In the genomic region with DNA sequence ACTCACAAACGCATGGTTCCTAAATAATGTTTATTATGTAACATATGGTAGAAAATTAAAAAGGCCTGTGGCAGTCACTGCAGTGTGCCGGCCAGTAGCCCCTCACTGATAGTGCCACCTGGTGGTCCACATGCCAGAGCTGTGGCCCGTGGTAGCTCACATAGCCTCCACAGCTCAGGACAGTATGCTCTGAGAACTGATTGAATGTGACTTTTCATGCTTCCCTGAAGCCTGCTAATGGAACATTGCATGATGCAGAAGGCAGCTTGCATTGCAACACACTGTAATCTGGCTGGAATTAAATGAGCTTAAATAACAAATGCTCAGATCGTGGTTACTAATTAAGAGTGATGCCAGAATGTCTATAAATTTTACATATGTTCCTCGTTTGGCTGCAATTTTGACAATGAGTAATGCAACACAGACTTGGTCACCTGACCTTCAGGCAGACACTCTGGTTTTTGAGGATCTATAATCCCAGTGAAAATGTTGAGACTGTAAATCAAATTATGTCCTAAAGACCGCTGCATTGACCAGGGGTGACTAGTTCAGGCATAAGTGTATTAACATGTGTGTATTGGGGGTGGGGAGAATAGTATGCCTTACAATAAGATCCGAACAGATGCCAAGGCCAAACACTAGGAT, we compare ENCODE assay signal across 10 cellular contexts.
A peak's percentile ranks its signal among the peaks of the same experiment; 100 is the strongest.
DNase-seq lines count a peak whose midpoint lies in the region; TF ChIP-seq lines count a peak whose summit lies in the region.
"Had no signal": no experiment of that assay in that cellular context is flagged by ENCODE, and none has a peak within 500 bp of the region (broad histone marks: within the 10 kb centered on the region; RNA-seq: fewer than 3 reads in every experiment).

No MANE protein-coding gene starts in this region.

- TF ChIP-seq CTCF in AG04449 (IDR thresholded peaks at IDR 0.05; ENCODE audit: insufficient read depth, low read length, missing control alignments) (peak; percentile 60), GM13977 (IDR thresholded peaks at IDR 0.05; ENCODE audit: extremely low read depth, insufficient read depth, missing control alignments) (peak; percentile 42), PC-9 (conservative IDR thresholded peaks at IDR 0.05) (peak; percentile 30; the same call in 1 of the 2 replicates)

- BruUV-seq in PC-9 (replicated peaks; lab: Mats Ljungman, UMichigan): no TSS peak

- no peak overlapping the region for H3K4me2 ChIP-seq in PC-9

- H3K36me3 ChIP-seq in PC-9 (ENCODE audit: low read depth): no peaks in the 10 kb centered on the region

- in situ Hi-C loops in GM13977 (cut with MboI; ENCODE audit: low pct_unique_long_range_greater_than_20kb, low sequenced_read_pairs, unreplicated experiment): loop anchor here (25.0 kb wide), 2 partner anchors 663 to 987 kb away; no protein-coding TSS in a partner anchor

- CTCF ChIA-PET in AG04449 (lab: Yijun Ruan, JAX) (interaction anchor here (0.7 to 2.1 kb wide), 8 partner anchors 10 to 82 kb away, joined by 3 to 7 read pairs (median 4); no protein-coding TSS in a partner anchor), PC-9 (lab: Charles Lee) (no interaction called here)

- no peaks in the 10 kb centered on the region for H3F3A ChIP-seq in PC-9 (ENCODE audit: insufficient read depth, low read depth)

- DNase-seq in AG04449 (ENCODE audit: low read depth, low spot score) (peak; percentile 63), GM13977 (ENCODE audit: low spot score) (no peak), PC-9 (peak in 1 of 2 experiments; percentile 22), fibroblast of peridontal ligament (ENCODE audit: extremely low read depth) (peak; percentile 99), NOMO-1 treated with DMSO at 0.1 percent for 48 hours (lab: John Stamatoyannopoulos, UW; ENCODE audit: unreplicated experiment) (no peak), substantia nigra (lab: John Stamatoyannopoulos, UW) (no peak), caudate nucleus (lab: John Stamatoyannopoulos, UW) (no peak)
- no peak for DNase-seq in activated naive CD4-positive, alpha-beta T cell (lab: John Stamatoyannopoulos, UW)
- DNase-seq: activated CD4-positive, CD25-positive, alpha-beta regulatory T cell treated with anti-CD3 and anti-CD28 coated beads, Interleukin-2, amount 50 U/mL, for 72 hours had no signal

- H3K9me3 ChIP-seq in PC-9 (ENCODE audit: insufficient read depth, low read depth): no peaks in the 10 kb centered on the region

- POLR2A ChIA-PET in AG04449 (lab: Yijun Ruan, JAX) (interaction anchor here (1.1 kb wide), 1 partner anchor 83 kb away, joined by 4 read pairs; no protein-coding TSS in a partner anchor), PC-9 (lab: Charles Lee; ENCODE audit: unreplicated experiment) (interaction anchor here (0.6 kb wide), 1 partner anchor 22 kb away, joined by 4 read pairs; no protein-coding TSS in a partner anchor)

- no peaks in the 10 kb centered on the region for H3K27me3 ChIP-seq in PC-9 (ENCODE audit: insufficient read depth, low read depth)

- H3K4me1 ChIP-seq in PC-9 (replicated peaks; ENCODE audit: insufficient read depth): no peaks in the 10 kb centered on the region

- intact Hi-C loops in PC-9 (cut with micrococcal nuclease; ENCODE audit: unreplicated experiment): loop anchor here (10.0 kb wide), 1 partner anchor 330 kb away; no protein-coding TSS in a partner anchor

- no peaks in the 10 kb centered on the region for H4K20me1 ChIP-seq in PC-9 (ENCODE audit: insufficient read depth)

- H2AFZ ChIP-seq in PC-9: no peak overlapping the region

- H3K4me3 ChIP-seq in AG04449 (ENCODE audit: low read depth, low read length) (no peak overlapping the region), PC-9 (no peak overlapping the region)
- H3K4me3 ChIP-seq: skin epidermis had no signal

- no peaks in the 10 kb centered on the region for H3K79me2 ChIP-seq in PC-9 (ENCODE audit: low read depth)

- H3K9me2 ChIP-seq in PC-9 (ENCODE audit: insufficient read depth): peaks cover 4% of the 10 kb centered on the region; the same call in 1 of the 2 replicates

- H3K27ac ChIP-seq in PC-9 (no peak overlapping the region), substantia nigra (ENCODE audit: low read depth, low read length, poor library complexity, severe bottlenecking) (no peak overlapping the region), caudate nucleus (ENCODE audit: low read depth, low read length) (no peak overlapping the region)
- H3K27ac ChIP-seq: skin epidermis had no signal

Comparison
In these comparisons a context has a peak if more than half of its experiments do, and no peak if none do; other contexts are left out.
1. DNase-seq: peak in AG04449 (single experiment) and fibroblast of peridontal ligament (single experiment); none in GM13977 (single experiment), NOMO-1 treated with DMSO at 0.1 percent for 48 hours (single experiment), substantia nigra (0 of 49), activated naive CD4-positive, alpha-beta T cell (0 of 4) and caudate nucleus (0 of 61).
2. Peak in every context shown above with its lines, with median percentiles within 50 percentile points of each other: CTCF ChIP-seq.